In the genomic region with DNA sequence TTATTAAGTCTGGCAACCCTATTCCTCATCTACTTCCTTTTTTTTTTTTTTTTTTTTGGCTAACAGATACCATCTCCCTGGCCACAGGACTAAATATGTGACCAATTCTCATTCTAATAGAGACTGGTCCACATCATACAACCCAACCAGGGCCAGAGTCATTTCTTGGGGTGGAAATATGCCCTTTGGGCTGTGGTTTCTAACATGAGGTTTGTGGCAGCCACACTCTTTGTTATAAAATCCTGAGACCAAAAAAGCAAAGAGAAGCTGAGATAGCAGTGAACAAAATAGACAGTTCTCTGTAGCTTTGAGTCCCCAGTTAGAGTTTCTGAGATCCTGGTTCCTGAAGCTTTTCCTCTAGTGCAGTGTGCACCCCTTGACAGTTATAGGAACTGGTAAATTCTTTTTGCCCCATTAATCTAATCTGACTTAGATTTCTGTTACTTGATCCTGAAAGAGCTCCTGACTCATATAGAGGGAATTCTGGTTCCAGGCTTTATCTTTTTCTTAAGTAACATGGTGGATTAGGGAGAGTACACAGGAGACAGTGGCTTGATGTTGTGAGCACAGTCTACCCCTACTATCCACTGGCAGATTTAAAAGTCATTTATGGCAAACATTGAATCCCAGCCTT, we compare ENCODE assay signal across 15 cellular contexts.
A peak's percentile ranks its signal among the peaks of the same experiment; 100 is the strongest.
DNase-seq lines count a peak whose midpoint lies in the region; ATAC-seq, FAIRE-seq and TF ChIP-seq lines count a peak whose summit lies in the region.
"Had no signal": no experiment of that assay in that cellular context is flagged by ENCODE, and none has a peak within 500 bp of the region (broad histone marks: within the 10 kb centered on the region; RNA-seq: fewer than 3 reads in every experiment).

No MANE protein-coding gene starts in this region.

- DNase-seq in AG08396 (ENCODE audit: low spot score) (peak; percentile 24), HTR-8/SVneo (ENCODE audit: insufficient read length, low spot score) (peak; percentile 38), astrocyte (ENCODE audit: low read depth) (peak; percentile 90), hepatocyte (ENCODE audit: low spot score) (peak; percentile 35), NCI-H1436 (lab: John Stamatoyannopoulos, UW) (no peak), NCI-H1694 treated with DMSO at 0.1 percent for 48 hours (lab: John Stamatoyannopoulos, UW) (no peak)
- DNase-seq in stimulated activated naive B cell treated with anti-CD40 and anti-IgM and Interleukin-4, amounts not matched to agents 10 μg/mL and 1 μg/mL and 100 μg/mL, for 72 hours = no peak
- DNase-seq: ACHN; activated naive CD8-positive, alpha-beta T cell treated with anti-CD3 and anti-CD28 coated beads for 36 hours; dorsolateral prefrontal cortex; heart left ventricle; NCI-H1048; occipital lobe; Right ventricle myocardium superior had no signal

- H3K4me3 ChIP-seq in astrocyte (ENCODE audit: insufficient read depth, low read depth, low read length) (no peak overlapping the region), hepatocyte (no peak overlapping the region)
- H3K4me3 ChIP-seq: dorsolateral prefrontal cortex, heart left ventricle had no signal

- no peak for TF ChIP-seq CTCF in astrocyte (IDR thresholded peaks at IDR 0.05; ENCODE audit: insufficient read depth, low read depth, low read length)
- no peak for TF ChIP-seq CTCF in hepatocyte (IDR thresholded peaks at IDR 0.05; ENCODE audit: poor library complexity)

- no peaks in the 10 kb centered on the region for H3K27me3 ChIP-seq in astrocyte (ENCODE audit: insufficient read depth, low read length)
- no peaks in the 10 kb centered on the region for H3K27me3 ChIP-seq in hepatocyte
- H3K27me3 ChIP-seq: dorsolateral prefrontal cortex, heart left ventricle had no signal

- H3K9ac ChIP-seq in astrocyte (ENCODE audit: low read length) = no peak overlapping the region

- H3K36me3 Mint-ChIP-seq in astrocyte (ENCODE audit: low read depth, unreplicated experiment) = peaks cover 5% of the 10 kb centered on the region
- peaks cover 0 to 5% of the 10 kb centered on the region in 2 donors for H3K36me3 Mint-ChIP-seq in stimulated activated naive B cell treated with anti-CD40 and anti-IgM and Interleukin-4, amounts not matched to agents 10 μg/mL and 1 μg/mL and 100 μg/mL, for 72 hours
- H3K36me3 Mint-ChIP-seq: activated naive CD8-positive, alpha-beta T cell treated with anti-CD3 and anti-CD28 coated beads for 36 hours had no signal

- H3K27me3 Mint-ChIP-seq in astrocyte (ENCODE audit: low read depth, unreplicated experiment) = no peaks in the 10 kb centered on the region
- no peaks in the 10 kb centered on the region for H3K27me3 Mint-ChIP-seq in stimulated activated naive B cell treated with anti-CD40 and anti-IgM and Interleukin-4, amounts not matched to agents 10 μg/mL and 1 μg/mL and 100 μg/mL, for 72 hours

- H3K4me2 ChIP-seq in astrocyte (ENCODE audit: low read length) (peak overlapping the region; percentile 27), hepatocyte (no peak overlapping the region)

- no peak for ATAC-seq in stimulated activated naive B cell treated with anti-CD40 and anti-IgM and Interleukin-4, amounts not matched to agents 10 μg/mL and 1 μg/mL and 100 μg/mL, for 72 hours (replicated peaks)
- no peak for ATAC-seq in HG02623 (IDR thresholded peaks at IDR 0.05; ENCODE audit: unreplicated experiment)
- ATAC-seq: heart left ventricle had no signal

- no peaks in the 10 kb centered on the region for H3K36me3 ChIP-seq in astrocyte (ENCODE audit: insufficient read depth, low read length)
- no peaks in the 10 kb centered on the region for H3K36me3 ChIP-seq in hepatocyte (replicated peaks; ENCODE audit: insufficient read depth, low read depth)
- H3K36me3 ChIP-seq: heart left ventricle had no signal

- H3K4me1 Mint-ChIP-seq in astrocyte (ENCODE audit: low read depth, unreplicated experiment) = peaks cover 40% of the 10 kb centered on the region
- H3K4me1 Mint-ChIP-seq in stimulated activated naive B cell treated with anti-CD40 and anti-IgM and Interleukin-4, amounts not matched to agents 10 μg/mL and 1 μg/mL and 100 μg/mL, for 72 hours = no peaks in the 10 kb centered on the region
- H3K4me1 Mint-ChIP-seq: activated naive CD8-positive, alpha-beta T cell treated with anti-CD3 and anti-CD28 coated beads for 36 hours had no signal

- no peaks in the 10 kb centered on the region for H3K9me2 ChIP-seq in hepatocyte (replicated peaks; ENCODE audit: insufficient read depth)

- no peak overlapping the region for H3K27ac ChIP-seq in astrocyte (ENCODE audit: low read depth, low read length)
- H3K27ac ChIP-seq in hepatocyte = peak overlapping the region; percentile 43
- H3K27ac ChIP-seq: dorsolateral prefrontal cortex, heart left ventricle had no signal

- H3K4me1 ChIP-seq in astrocyte (ENCODE audit: insufficient read depth, low read length) (peaks cover 5% of the 10 kb centered on the region), hepatocyte (ENCODE audit: insufficient read depth) (peaks cover 4% of the 10 kb centered on the region)
- H3K4me1 ChIP-seq: heart left ventricle had no signal

- H3K9me3 Mint-ChIP-seq in astrocyte (ENCODE audit: unreplicated experiment) = peaks cover 17% of the 10 kb centered on the region
- H3K9me3 Mint-ChIP-seq in stimulated activated naive B cell treated with anti-CD40 and anti-IgM and Interleukin-4, amounts not matched to agents 10 μg/mL and 1 μg/mL and 100 μg/mL, for 72 hours = peaks cover 13 to 17% of the 10 kb centered on the region in 2 donors

- FAIRE-seq in HTR-8/SVneo (lab: Jason Lieb, UNC) = no peak
- FAIRE-seq in astrocyte (lab: Jason Lieb, UNC) = no peak

- H3K79me2 ChIP-seq in astrocyte (ENCODE audit: insufficient read depth, low read length) (no peaks in the 10 kb centered on the region), hepatocyte (no peaks in the 10 kb centered on the region)

- H4K20me1 ChIP-seq in astrocyte (ENCODE audit: insufficient read depth, low read length) = no peaks in the 10 kb centered on the region
- no peaks in the 10 kb centered on the region for H4K20me1 ChIP-seq in hepatocyte (ENCODE audit: insufficient read depth, poor library complexity, severe bottlenecking)

- H2AFZ ChIP-seq in astrocyte (ENCODE audit: low read depth, low read length) (no peak overlapping the region), hepatocyte (no peak overlapping the region)

- no peak overlapping the region for H3K4me3 Mint-ChIP-seq in astrocyte (ENCODE audit: unreplicated experiment)
- H3K4me3 Mint-ChIP-seq in stimulated activated naive B cell treated with anti-CD40 and anti-IgM and Interleukin-4, amounts not matched to agents 10 μg/mL and 1 μg/mL and 100 μg/mL, for 72 hours = no peak overlapping the region
- H3K4me3 Mint-ChIP-seq: activated naive CD8-positive, alpha-beta T cell treated with anti-CD3 and anti-CD28 coated beads for 36 hours had no signal

- H3K9me3 ChIP-seq in astrocyte (ENCODE audit: insufficient read depth, low read depth, low read length) (peaks cover 3% of the 10 kb centered on the region), hepatocyte (ENCODE audit: low read depth) (no peaks in the 10 kb centered on the region)

- H3K27ac Mint-ChIP-seq in astrocyte (ENCODE audit: unreplicated experiment) = peak overlapping the region; percentile 73
- H3K27ac Mint-ChIP-seq in stimulated activated naive B cell treated with anti-CD40 and anti-IgM and Interleukin-4, amounts not matched to agents 10 μg/mL and 1 μg/mL and 100 μg/mL, for 72 hours = no peak overlapping the region
- H3K27ac Mint-ChIP-seq: activated naive CD8-positive, alpha-beta T cell treated with anti-CD3 and anti-CD28 coated beads for 36 hours had no signal

Comparison
In these comparisons a context has a peak if more than half of its experiments do, and no peak if none do; other contexts are left out.
1. DNase-seq: peak in AG08396 (single experiment), HTR-8/SVneo (single experiment), astrocyte (single experiment) and hepatocyte (single experiment); none in NCI-H1436 (single experiment), NCI-H1694 treated with DMSO at 0.1 percent for 48 hours (single experiment) and stimulated activated naive B cell treated with anti-CD40 and anti-IgM and Interleukin-4, amounts not matched to agents 10 μg/mL and 1 μg/mL and 100 μg/mL, for 72 hours (single experiment).